10 cellular contexts compared by ENCODE assay signal in the genomic region with DNA sequence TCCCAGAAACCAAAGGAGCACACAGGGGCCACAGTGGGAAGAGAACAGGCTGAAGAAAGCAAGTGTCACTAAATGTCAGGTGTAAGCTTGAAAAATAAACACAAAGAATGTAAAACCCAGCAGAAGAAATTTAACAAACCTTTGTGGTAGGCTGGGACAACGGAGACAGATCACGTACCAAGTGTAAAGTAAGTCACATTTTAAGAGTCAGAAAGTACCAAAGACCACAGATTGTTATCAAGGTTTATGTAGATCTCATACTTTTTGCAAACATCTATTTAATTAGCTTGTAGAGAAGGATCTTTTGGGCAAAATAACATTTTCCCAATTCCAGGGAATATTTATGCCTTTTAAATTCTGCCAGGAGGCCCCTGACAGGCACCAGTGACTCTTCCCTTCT. TPM values are rescaled to one million over a fixed set of nuclear protein-coding genes. Genes with fewer than 3 reads are reported as not detected.
DNase-seq lines count a peak whose midpoint lies in the region; ATAC-seq and TF ChIP-seq lines count a peak whose summit lies in the region.
"Had no signal": no experiment of that assay in that cellular context is flagged by ENCODE, and none has a peak within 500 bp of the region (broad histone marks: within the 10 kb centered on the region; RNA-seq: fewer than 3 reads in every experiment).

No MANE protein-coding gene starts in this region.

- DNase-seq in CD4-positive, CD25-positive, alpha-beta regulatory T cell, result peak in 2 of 3 donors; percentile 44 to 53
- DNase-seq in Jurkat, Clone E6-1 (ENCODE audit: low read depth, low spot score), result peak; percentile 11
- no peak for DNase-seq in neural crest cell (ENCODE audit: low read depth, low spot score)
- no peak for DNase-seq in activated gamma-delta T cell (lab: John Stamatoyannopoulos, UW)
- DNase-seq in sigmoid colon, result no peak
- DNase-seq in GF-D8 (lab: John Stamatoyannopoulos, UW), result no peak
- DNase-seq: NCI-H187 had no signal

- H3K36me3 ChIP-seq in CD4-positive, CD25-positive, alpha-beta regulatory T cell (ENCODE audit: control insufficient read depth, insufficient read depth, low read length), result no peaks in the 10 kb centered on the region
- H3K36me3 ChIP-seq in endocrine pancreas (ENCODE audit: control insufficient read depth, insufficient read depth, low read length) (no peaks in the 10 kb centered on the region), sigmoid colon (no peaks in the 10 kb centered on the region)
- H3K36me3 ChIP-seq: BLaER1 treated with 17β-estradiol and CSF1 and Interleukin-3, amounts not matched to agents 10 nM and 100 nM had no signal

- H3K36me3 Mint-ChIP-seq in CD4-positive, CD25-positive, alpha-beta regulatory T cell, result no peaks in the 10 kb centered on the region
- peaks cover 4% of the 10 kb centered on the region for H3K36me3 Mint-ChIP-seq in neural crest cell (ENCODE audit: low read depth)

- H3K27me3 ChIP-seq in CD4-positive, CD25-positive, alpha-beta regulatory T cell (ENCODE audit: control insufficient read depth, insufficient read depth, low read length), result peaks cover 18% of the 10 kb centered on the region
- H3K27me3 ChIP-seq in endocrine pancreas (ENCODE audit: control insufficient read depth, insufficient read depth, low read length) (no peaks in the 10 kb centered on the region), sigmoid colon (peaks cover 6 to 49% (median 27%) of the 10 kb centered on the region in 3 donors)

- H3K9ac ChIP-seq in endocrine pancreas (ENCODE audit: control insufficient read depth, insufficient read depth, low read length), result no peak overlapping the region
- H3K9ac ChIP-seq: BLaER1 treated with 17β-estradiol and CSF1 and Interleukin-3, amounts not matched to agents 10 nM and 100 nM had no signal

- TF ChIP-seq EP300 in sigmoid colon (IDR thresholded peaks at IDR 0.05), result no peak

- TF ChIP-seq POLR2A in sigmoid colon (IDR thresholded peaks at IDR 0.05), result no peak

- H3K4me3 Mint-ChIP-seq in CD4-positive, CD25-positive, alpha-beta regulatory T cell, result peak overlapping the region; percentile 85 to 96 (median 89)
- peak overlapping the region; percentile 13 for H3K4me3 Mint-ChIP-seq in neural crest cell

- no peak for ATAC-seq in CD4-positive, CD25-positive, alpha-beta regulatory T cell (ENCODE audit: low read depth in 2 of 2)
- ATAC-seq in HG02623 (IDR thresholded peaks at IDR 0.05; ENCODE audit: unreplicated experiment), result no peak

- intact Hi-C loops in sigmoid colon (cut with DNase I), result no loop called here

- peaks cover 0 to 3% of the 10 kb centered on the region in 2 experiments for H3K9me3 ChIP-seq in CD4-positive, CD25-positive, alpha-beta regulatory T cell (ENCODE audit: control insufficient read depth in 2 of 2, low read length in 2 of 2)
- H3K9me3 ChIP-seq in endocrine pancreas (ENCODE audit: control insufficient read depth, low read length) (no peaks in the 10 kb centered on the region), sigmoid colon (no peaks in the 10 kb centered on the region)

- H3K4me3 ChIP-seq in CD4-positive, CD25-positive, alpha-beta regulatory T cell (ENCODE audit: low read depth, low read length), result peak overlapping the region; percentile 90
- H3K4me3 ChIP-seq in Jurkat, Clone E6-1 (ENCODE audit: low read length), result no peak overlapping the region
- peak overlapping the region; percentile 91 for H3K4me3 ChIP-seq in endocrine pancreas (ENCODE audit: control insufficient read depth, insufficient read depth, low read length)
- H3K4me3 ChIP-seq in sigmoid colon, result peak overlapping the region in 2 of 4 donors; percentile 40 to 55
- H3K4me3 ChIP-seq: BLaER1 treated with 17β-estradiol and CSF1 and Interleukin-3, amounts not matched to agents 10 nM and 100 nM had no signal

- TF ChIP-seq CTCF in neural crest cell (conservative IDR thresholded peaks at IDR 0.05) (no peak), sigmoid colon (IDR thresholded peaks at IDR 0.05) (no peak)

- H3K4me1 Mint-ChIP-seq in CD4-positive, CD25-positive, alpha-beta regulatory T cell, result peaks cover 34 to 59% (median 49%) of the 10 kb centered on the region in 4 donors
- peaks cover 13% of the 10 kb centered on the region for H3K4me1 Mint-ChIP-seq in neural crest cell

- H3K27ac Mint-ChIP-seq in CD4-positive, CD25-positive, alpha-beta regulatory T cell, result peak overlapping the region; percentile 74 to 83 (median 83)
- no peak overlapping the region for H3K27ac Mint-ChIP-seq in neural crest cell (ENCODE audit: unreplicated experiment)

- peaks cover 33% of the 10 kb centered on the region for H3K27me3 Mint-ChIP-seq in CD4-positive, CD25-positive, alpha-beta regulatory T cell
- H3K27me3 Mint-ChIP-seq in neural crest cell (ENCODE audit: low read depth), result peaks cover 88% of the 10 kb centered on the region

- peak overlapping the region; percentile 50 for H3K27ac ChIP-seq in CD4-positive, CD25-positive, alpha-beta regulatory T cell (ENCODE audit: insufficient read depth, low read length, poor library complexity, severe bottlenecking)
- no peak overlapping the region for H3K27ac ChIP-seq in sigmoid colon
- H3K27ac ChIP-seq: BLaER1 treated with 17β-estradiol and CSF1 and Interleukin-3, amounts not matched to agents 10 nM and 100 nM had no signal

- WGBS in sigmoid colon, 2 donors, result 74 to 85% methylated on average over 2 of the region's 2 CpGs

- peaks cover 0 to 4% (median 0%) of the 10 kb centered on the region in 7 donors for H3K9me3 Mint-ChIP-seq in CD4-positive, CD25-positive, alpha-beta regulatory T cell
- no peaks in the 10 kb centered on the region for H3K9me3 Mint-ChIP-seq in neural crest cell

- H3K4me1 ChIP-seq in CD4-positive, CD25-positive, alpha-beta regulatory T cell (ENCODE audit: control insufficient read depth, insufficient read depth, low read length, poor library complexity, severe bottlenecking), result peaks cover 57% of the 10 kb centered on the region
- H3K4me1 ChIP-seq in endocrine pancreas (ENCODE audit: control insufficient read depth, insufficient read depth, low read length), result no peaks in the 10 kb centered on the region
- H3K4me1 ChIP-seq in sigmoid colon, result peaks cover 0 to 19% (median 15%) of the 10 kb centered on the region in 4 donors

RNA-seq across cellular contexts. Expression of a gene that starts 1.6 kb away (rescaled TPM):
- 4.7 TPM for total RNA-seq in CD4-positive, CD25-positive, alpha-beta regulatory T cell
- polyA plus RNA-seq in CD4-positive, CD25-positive, alpha-beta regulatory T cell, result 1 to 10 TPM in 3 of 4 donors, under 1 TPM in 1; 0.76 to 2.7 (median 1.8) TPM
- polyA plus RNA-seq in Jurkat, Clone E6-1 (2012; ENCODE audit: insufficient read depth, insufficient read length), result not detected
- total RNA-seq in neural crest cell (0.20 TPM in 1 of 2 replicates, not detected in the other), sigmoid colon (1 to 10 TPM; 1.8 to 3.5 (median 3.0) TPM)
- polyA plus RNA-seq in sigmoid colon, result 10 to 100 TPM; 51.1 to 77.0 (median 53.1) TPM

Comparison
In these comparisons a context has a peak if more than half of its experiments do, and no peak if none do; other contexts are left out.
1. DNase-seq: peak in CD4-positive, CD25-positive, alpha-beta regulatory T cell (2 of 3) and Jurkat, Clone E6-1 (single experiment); none in neural crest cell (single experiment), activated gamma-delta T cell (single experiment), sigmoid colon (single experiment) and GF-D8 (single experiment).